ENCODE assay signal across 16 cellular contexts in genomic region chr3:190217081-190217480, GRCh38.
DNase-seq lines count a peak whose midpoint lies in the region; ATAC-seq and TF ChIP-seq lines count a peak whose summit lies in the region.
"Had no signal": no experiment of that assay in that cellular context is flagged by ENCODE, and none has a peak within 500 bp of the region (broad histone marks: within the 10 kb centered on the region; RNA-seq: fewer than 3 reads in every experiment).

No MANE protein-coding gene starts in this region.

- H3K4me3 ChIP-seq in RWPE2 (ENCODE audit: severe bottlenecking) (no peak overlapping the region), fibroblast of lung (replicated peaks in 1 of 4; ENCODE audit: control extremely low read depth in 1 of 4, insufficient read depth in 1 of 4, low read depth in 3 of 4, low read length in 4 of 4) (no peak overlapping the region)
- no peak overlapping the region for H3K4me3 ChIP-seq in CD8-positive, alpha-beta memory T cell (ENCODE audit: low read length)
- H3K4me3 ChIP-seq: heart right ventricle had no signal

- H3K36me3 ChIP-seq in RWPE2 (ENCODE audit: low read depth) = no peaks in the 10 kb centered on the region
- H3K36me3 ChIP-seq in fibroblast of lung (ENCODE audit: control insufficient read depth, insufficient read depth, low read length) = no peaks in the 10 kb centered on the region
- no peaks in the 10 kb centered on the region for H3K36me3 ChIP-seq in CD8-positive, alpha-beta memory T cell (ENCODE audit: insufficient read depth, low read length)
- H3K36me3 ChIP-seq: heart right ventricle had no signal

- no peaks in the 10 kb centered on the region for H3K79me2 ChIP-seq in fibroblast of lung (ENCODE audit: control insufficient read depth, insufficient read depth, low read length)

- no peak for TF ChIP-seq CTCF in RWPE2 (IDR thresholded peaks at IDR 0.05; ENCODE audit: poor library complexity, severe bottlenecking)
- TF ChIP-seq CTCF in fibroblast of lung (conservative IDR thresholded peaks at IDR 0.05 in 1 of 2, IDR thresholded peaks at IDR 0.05 in 1 of 2; ENCODE audit: low read depth in 1 of 2, low read length in 2 of 2) = no peak
- TF ChIP-seq CTCF in GM10266 (IDR thresholded peaks at IDR 0.05; ENCODE audit: control insufficient read depth, insufficient read depth, low read depth, missing control alignments) = no peak

- DNase-seq in A172 (ENCODE audit: low spot score) (peak; percentile 38), HT1080 (ENCODE audit: low read depth) (peak; percentile 53), RWPE2 (ENCODE audit: low spot score) (no peak), fibroblast of lung (ENCODE audit: low read depth in 2 of 2) (peak; percentile 34 to 55), GM10266 (ENCODE audit: extremely low spot score) (no peak)
- DNase-seq in CD8-positive, alpha-beta memory T cell = no peak
- DNase-seq: activated CD4-positive, alpha-beta memory T cell treated with anti-CD3 and anti-CD28 coated beads, Interleukin-2, amount 10 ng/mL, durations not matched to agents 7 days and 5 days; GDM1; H9; heart right ventricle; kidney glomerular epithelial cell; NCI-H345 had no signal

- ATAC-seq in RWPE2 (ENCODE audit: low read depth) (peak; percentile 84), GM18505 (IDR thresholded peaks at IDR 0.05; ENCODE audit: unreplicated experiment) (no peak), GM21381 (IDR thresholded peaks at IDR 0.05; ENCODE audit: unreplicated experiment) (no peak)
- ATAC-seq: heart right ventricle, SK-N-SH treated with all-trans-retinoic acid at 6 μM for 48 hours had no signal

- H3K4me1 ChIP-seq in RWPE2 (ENCODE audit: insufficient read depth, poor library complexity, severe bottlenecking) (peaks cover 12% of the 10 kb centered on the region), fibroblast of lung (ENCODE audit: control insufficient read depth, extremely low read depth, insufficient read depth, low read length) (no peaks in the 10 kb centered on the region)
- H3K4me1 ChIP-seq in CD8-positive, alpha-beta memory T cell (ENCODE audit: insufficient read depth, low read length) = no peaks in the 10 kb centered on the region

- H3K27ac ChIP-seq in RWPE2 (ENCODE audit: poor library complexity, severe bottlenecking) = peak overlapping the region; percentile 81
- H3K27ac ChIP-seq in fibroblast of lung (ENCODE audit: insufficient read depth, low read length) = no peak overlapping the region
- H3K27ac ChIP-seq in CD8-positive, alpha-beta memory T cell (ENCODE audit: low read depth, low read length) = no peak overlapping the region
- H3K27ac ChIP-seq: heart right ventricle had no signal

- no peaks in the 10 kb centered on the region for H3K4me1 Mint-ChIP-seq in CD8-positive, alpha-beta memory T cell
- H3K4me1 Mint-ChIP-seq: activated CD4-positive, alpha-beta memory T cell treated with anti-CD3 and anti-CD28 coated beads, Interleukin-2, amount 10 ng/mL, durations not matched to agents 7 days and 5 days; H9; IgD-negative memory B cell had no signal

- H3K9ac ChIP-seq in fibroblast of lung (ENCODE audit: insufficient read depth, low read length) = no peak overlapping the region

- no peak overlapping the region for H2AFZ ChIP-seq in fibroblast of lung (ENCODE audit: low read length)

- H3K27ac Mint-ChIP-seq in CD8-positive, alpha-beta memory T cell = no peak overlapping the region
- H3K27ac Mint-ChIP-seq: activated CD4-positive, alpha-beta memory T cell treated with anti-CD3 and anti-CD28 coated beads, Interleukin-2, amount 10 ng/mL, durations not matched to agents 7 days and 5 days; H9; IgD-negative memory B cell had no signal

- TF ChIP-seq POLR2A in GM18505 (IDR thresholded peaks at IDR 0.05; ENCODE audit: borderline replicate concordance, extremely low read depth, insufficient read depth, insufficient read length) = no peak

- H3K27me3 Mint-ChIP-seq in CD8-positive, alpha-beta memory T cell = peaks cover 0 to 1% of the 10 kb centered on the region in 2 donors
- H3K27me3 Mint-ChIP-seq: activated CD4-positive, alpha-beta memory T cell treated with anti-CD3 and anti-CD28 coated beads, Interleukin-2, amount 10 ng/mL, durations not matched to agents 7 days and 5 days had no signal

- H3K9me3 Mint-ChIP-seq in CD8-positive, alpha-beta memory T cell = peaks cover 0 to 11% (median 10%) of the 10 kb centered on the region in 5 donors

- no peaks in the 10 kb centered on the region for H4K20me1 ChIP-seq in fibroblast of lung (ENCODE audit: control insufficient read depth, extremely low read depth, insufficient read depth, low read length)

- H3K9me3 ChIP-seq in RWPE2 (ENCODE audit: severe bottlenecking) (peaks cover 3% of the 10 kb centered on the region), fibroblast of lung (ENCODE audit: control insufficient read depth, insufficient read depth, low read depth, low read length) (no peaks in the 10 kb centered on the region)
- no peaks in the 10 kb centered on the region for H3K9me3 ChIP-seq in CD8-positive, alpha-beta memory T cell (ENCODE audit: low read length)

- POLR2A ChIA-PET in CD8-positive, alpha-beta memory T cell (lab: Charles Lee) = no interaction called here

- no peak overlapping the region for H3K4me3 Mint-ChIP-seq in CD8-positive, alpha-beta memory T cell
- H3K4me3 Mint-ChIP-seq: activated CD4-positive, alpha-beta memory T cell treated with anti-CD3 and anti-CD28 coated beads, Interleukin-2, amount 10 ng/mL, durations not matched to agents 7 days and 5 days; H9; IgD-negative memory B cell had no signal

- CTCF ChIA-PET in CD8-positive, alpha-beta memory T cell (lab: Charles Lee) = no interaction called here

- H3K4me2 ChIP-seq in fibroblast of lung (ENCODE audit: extremely low read depth, insufficient read depth, low read length) = no peak overlapping the region

- H3K36me3 Mint-ChIP-seq in CD8-positive, alpha-beta memory T cell = peaks cover 0 to 4% (median 0%) of the 10 kb centered on the region in 3 donors

- H3K27me3 ChIP-seq in RWPE2 (ENCODE audit: insufficient read depth, poor library complexity, severe bottlenecking) (no peaks in the 10 kb centered on the region), fibroblast of lung (ENCODE audit: control insufficient read depth, insufficient read depth, low read length) (no peaks in the 10 kb centered on the region)
- no peaks in the 10 kb centered on the region for H3K27me3 ChIP-seq in CD8-positive, alpha-beta memory T cell (ENCODE audit: insufficient read depth, low read length, poor library complexity, severe bottlenecking)
- H3K27me3 ChIP-seq: heart right ventricle had no signal

Comparison
In these comparisons a context has a peak if more than half of its experiments do, and no peak if none do; other contexts are left out.
1. DNase-seq: peak in A172 (single experiment), HT1080 (single experiment) and fibroblast of lung (2 of 2); none in RWPE2 (single experiment), CD8-positive, alpha-beta memory T cell (0 of 5) and GM10266 (single experiment).